11 cellular contexts compared by ENCODE assay signal in the genomic region with DNA sequence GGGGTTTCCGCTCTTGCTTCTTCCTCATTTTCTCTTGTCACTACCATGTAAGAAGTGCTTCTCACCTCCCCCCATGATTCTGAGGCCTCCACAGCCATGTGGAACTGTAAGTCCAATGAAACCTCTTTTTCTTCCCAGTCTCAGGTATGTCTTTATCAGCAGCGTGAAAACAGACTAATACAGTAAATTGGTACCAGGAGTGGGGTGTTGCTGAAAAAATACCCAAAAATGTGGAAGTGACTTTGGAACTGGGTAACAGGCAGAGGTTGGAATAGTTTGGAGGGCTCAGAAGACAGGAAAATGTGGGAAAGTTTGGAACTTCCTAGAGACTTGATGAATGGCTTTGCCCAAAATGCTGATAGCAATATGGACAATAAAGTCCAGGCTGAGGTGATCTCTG. TPM values are rescaled to one million over a fixed set of nuclear protein-coding genes. Genes with fewer than 3 reads are reported as not detected.
"Had no signal": no experiment of that assay in that cellular context is flagged by ENCODE, and none has a peak within 500 bp of the region (broad histone marks: within the 10 kb centered on the region; RNA-seq: fewer than 3 reads in every experiment).

No MANE protein-coding gene starts in this region.

RNA-seq across cellular contexts. Expression of a gene that starts 15.4 kb away (rescaled TPM):
- total RNA-seq: stomach, subcutaneous adipose tissue, temporal lobe, thyroid gland, tibial nerve, transverse colon, ureter, urinary bladder, uterus had no signal
- polyA plus RNA-seq: urinary bladder had no signal

RNA-seq across cellular contexts. Expression of a gene that starts 57.0 kb away (rescaled TPM):
- total RNA-seq: subcutaneous adipose tissue, temporal lobe, thoracic aorta, thyroid gland, tibial nerve, transverse colon, upper lobe of right lung, ureter, uterus had no signal
- polyA plus RNA-seq: urinary bladder had no signal
